In the genomic region with DNA sequence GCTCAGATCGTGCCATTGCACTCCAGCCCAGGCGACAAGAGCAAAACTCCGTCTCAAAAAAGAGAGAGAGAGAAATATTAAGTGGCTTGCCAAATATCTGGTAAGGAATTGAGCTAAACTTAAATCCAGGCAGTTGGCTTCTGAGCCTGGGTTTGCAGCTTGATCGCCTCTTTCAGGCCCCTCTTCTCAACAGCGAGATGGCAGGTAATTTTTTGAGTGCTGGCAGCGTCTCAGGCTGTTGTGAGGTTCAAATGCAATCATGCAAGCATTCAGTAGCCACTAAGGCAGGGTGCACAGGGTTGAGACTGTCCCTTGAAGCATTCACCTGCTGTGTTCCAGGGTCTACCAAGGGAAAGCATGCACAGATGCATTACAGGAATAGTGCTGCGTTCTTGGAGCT, we compare ENCODE assay signal across 2 cellular contexts.
TF ChIP-seq lines count a peak whose summit lies in the region.

No MANE protein-coding gene starts in this region.

TF ChIP-seq in SK-N-SH, 30 proteins besides CTCF, POLR2A, EP300 and RAD21:
- TF ChIP-seq SIN3A (IDR thresholded peaks at IDR 0.05; ENCODE audit: borderline replicate concordance, low read depth, low read length) = no peak
- TF ChIP-seq RFX5 (IDR thresholded peaks at IDR 0.05; ENCODE audit: low read length) = no peak
- TF ChIP-seq FOXM1 (IDR thresholded peaks at IDR 0.05; ENCODE audit: low read depth) = no peak
- TF ChIP-seq, protein P1, sequence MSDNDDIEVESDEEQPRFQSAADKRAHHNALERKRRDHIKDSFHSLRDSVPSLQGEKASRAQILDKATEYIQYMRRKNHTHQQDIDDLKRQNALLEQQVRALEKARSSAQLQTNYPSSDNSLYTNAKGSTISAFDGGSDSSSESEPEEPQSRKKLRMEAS (IDR thresholded peaks at IDR 0.05; ENCODE audit: low read depth) = no peak
- TF ChIP-seq, protein P2, sequence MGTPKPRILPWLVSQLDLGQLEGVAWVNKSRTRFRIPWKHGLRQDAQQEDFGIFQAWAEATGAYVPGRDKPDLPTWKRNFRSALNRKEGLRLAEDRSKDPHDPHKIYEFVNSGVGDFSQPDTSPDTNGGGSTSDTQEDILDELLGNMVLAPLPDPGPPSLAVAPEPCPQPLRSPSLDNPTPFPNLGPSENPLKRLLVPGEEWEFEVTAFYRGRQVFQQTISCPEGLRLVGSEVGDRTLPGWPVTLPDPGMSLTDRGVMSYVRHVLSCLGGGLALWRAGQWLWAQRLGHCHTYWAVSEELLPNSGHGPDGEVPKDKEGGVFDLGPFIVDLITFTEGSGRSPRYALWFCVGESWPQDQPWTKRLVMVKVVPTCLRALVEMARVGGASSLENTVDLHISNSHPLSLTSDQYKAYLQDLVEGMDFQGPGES (IDR thresholded peaks at IDR 0.05; ENCODE audit: low read depth, low read length) = no peak
- TF ChIP-seq, protein P3, sequence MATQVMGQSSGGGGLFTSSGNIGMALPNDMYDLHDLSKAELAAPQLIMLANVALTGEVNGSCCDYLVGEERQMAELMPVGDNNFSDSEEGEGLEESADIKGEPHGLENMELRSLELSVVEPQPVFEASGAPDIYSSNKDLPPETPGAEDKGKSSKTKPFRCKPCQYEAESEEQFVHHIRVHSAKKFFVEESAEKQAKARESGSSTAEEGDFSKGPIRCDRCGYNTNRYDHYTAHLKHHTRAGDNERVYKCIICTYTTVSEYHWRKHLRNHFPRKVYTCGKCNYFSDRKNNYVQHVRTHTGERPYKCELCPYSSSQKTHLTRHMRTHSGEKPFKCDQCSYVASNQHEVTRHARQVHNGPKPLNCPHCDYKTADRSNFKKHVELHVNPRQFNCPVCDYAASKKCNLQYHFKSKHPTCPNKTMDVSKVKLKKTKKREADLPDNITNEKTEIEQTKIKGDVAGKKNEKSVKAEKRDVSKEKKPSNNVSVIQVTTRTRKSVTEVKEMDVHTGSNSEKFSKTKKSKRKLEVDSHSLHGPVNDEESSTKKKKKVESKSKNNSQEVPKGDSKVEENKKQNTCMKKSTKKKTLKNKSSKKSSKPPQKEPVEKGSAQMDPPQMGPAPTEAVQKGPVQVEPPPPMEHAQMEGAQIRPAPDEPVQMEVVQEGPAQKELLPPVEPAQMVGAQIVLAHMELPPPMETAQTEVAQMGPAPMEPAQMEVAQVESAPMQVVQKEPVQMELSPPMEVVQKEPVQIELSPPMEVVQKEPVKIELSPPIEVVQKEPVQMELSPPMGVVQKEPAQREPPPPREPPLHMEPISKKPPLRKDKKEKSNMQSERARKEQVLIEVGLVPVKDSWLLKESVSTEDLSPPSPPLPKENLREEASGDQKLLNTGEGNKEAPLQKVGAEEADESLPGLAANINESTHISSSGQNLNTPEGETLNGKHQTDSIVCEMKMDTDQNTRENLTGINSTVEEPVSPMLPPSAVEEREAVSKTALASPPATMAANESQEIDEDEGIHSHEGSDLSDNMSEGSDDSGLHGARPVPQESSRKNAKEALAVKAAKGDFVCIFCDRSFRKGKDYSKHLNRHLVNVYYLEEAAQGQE (IDR thresholded peaks at IDR 0.05; ENCODE audit: low read depth, low read length) = no peak
- no peak for TF ChIP-seq ELF1 (IDR thresholded peaks at IDR 0.05)
- TF ChIP-seq, protein P4, sequence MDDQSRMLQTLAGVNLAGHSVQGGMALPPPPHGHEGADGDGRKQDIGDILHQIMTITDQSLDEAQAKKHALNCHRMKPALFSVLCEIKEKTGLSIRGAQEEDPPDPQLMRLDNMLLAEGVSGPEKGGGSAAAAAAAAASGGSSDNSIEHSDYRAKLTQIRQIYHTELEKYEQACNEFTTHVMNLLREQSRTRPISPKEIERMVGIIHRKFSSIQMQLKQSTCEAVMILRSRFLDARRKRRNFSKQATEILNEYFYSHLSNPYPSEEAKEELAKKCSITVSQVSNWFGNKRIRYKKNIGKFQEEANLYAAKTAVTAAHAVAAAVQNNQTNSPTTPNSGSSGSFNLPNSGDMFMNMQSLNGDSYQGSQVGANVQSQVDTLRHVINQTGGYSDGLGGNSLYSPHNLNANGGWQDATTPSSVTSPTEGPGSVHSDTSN (IDR thresholded peaks at IDR 0.05) = no peak
- TF ChIP-seq FOXJ3 (CRISPR knock-in tag; IDR thresholded peaks at IDR 0.05) = no peak
- no peak for TF ChIP-seq TAF1 (IDR thresholded peaks at IDR 0.05; ENCODE audit: borderline replicate concordance, low read depth, low read length)
- TF ChIP-seq YY1 (IDR thresholded peaks at IDR 0.05; ENCODE audit: low read depth) = no peak
- TF ChIP-seq, protein P5, sequence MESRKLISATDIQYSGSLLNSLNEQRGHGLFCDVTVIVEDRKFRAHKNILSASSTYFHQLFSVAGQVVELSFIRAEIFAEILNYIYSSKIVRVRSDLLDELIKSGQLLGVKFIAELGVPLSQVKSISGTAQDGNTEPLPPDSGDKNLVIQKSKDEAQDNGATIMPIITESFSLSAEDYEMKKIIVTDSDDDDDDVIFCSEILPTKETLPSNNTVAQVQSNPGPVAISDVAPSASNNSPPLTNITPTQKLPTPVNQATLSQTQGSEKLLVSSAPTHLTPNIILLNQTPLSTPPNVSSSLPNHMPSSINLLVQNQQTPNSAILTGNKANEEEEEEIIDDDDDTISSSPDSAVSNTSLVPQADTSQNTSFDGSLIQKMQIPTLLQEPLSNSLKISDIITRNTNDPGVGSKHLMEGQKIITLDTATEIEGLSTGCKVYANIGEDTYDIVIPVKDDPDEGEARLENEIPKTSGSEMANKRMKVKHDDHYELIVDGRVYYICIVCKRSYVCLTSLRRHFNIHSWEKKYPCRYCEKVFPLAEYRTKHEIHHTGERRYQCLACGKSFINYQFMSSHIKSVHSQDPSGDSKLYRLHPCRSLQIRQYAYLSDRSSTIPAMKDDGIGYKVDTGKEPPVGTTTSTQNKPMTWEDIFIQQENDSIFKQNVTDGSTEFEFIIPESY (IDR thresholded peaks at IDR 0.05; ENCODE audit: borderline replicate concordance, low read depth) = no peak
- no peak for TF ChIP-seq MXI1 (IDR thresholded peaks at IDR 0.05; ENCODE audit: low read depth, low read length)
- TF ChIP-seq POLR2AphosphoS5 (IDR thresholded peaks at IDR 0.05; ENCODE audit: low read depth, low read length) = no peak
TF ChIP-seq in SK-N-SH: peak in this region for 0.

TF ChIP-seq in SK-N-SH treated with all-trans-retinoic acid at 6 μM for 48 hours, 23 proteins besides CTCF, POLR2A, EP300 and RAD21:
- no peak for TF ChIP-seq ARNTL (CRISPR knock-in tag; IDR thresholded peaks at IDR 0.05; ENCODE audit: borderline replicate concordance, low read depth)
- no peak for TF ChIP-seq ISL1 (CRISPR knock-in tag; IDR thresholded peaks at IDR 0.05)
- TF ChIP-seq RARB (CRISPR knock-in tag; IDR thresholded peaks at IDR 0.05) = no peak
- TF ChIP-seq CSDC2 (CRISPR knock-in tag; IDR thresholded peaks at IDR 0.05) = no peak
- TF ChIP-seq, protein P6, sequence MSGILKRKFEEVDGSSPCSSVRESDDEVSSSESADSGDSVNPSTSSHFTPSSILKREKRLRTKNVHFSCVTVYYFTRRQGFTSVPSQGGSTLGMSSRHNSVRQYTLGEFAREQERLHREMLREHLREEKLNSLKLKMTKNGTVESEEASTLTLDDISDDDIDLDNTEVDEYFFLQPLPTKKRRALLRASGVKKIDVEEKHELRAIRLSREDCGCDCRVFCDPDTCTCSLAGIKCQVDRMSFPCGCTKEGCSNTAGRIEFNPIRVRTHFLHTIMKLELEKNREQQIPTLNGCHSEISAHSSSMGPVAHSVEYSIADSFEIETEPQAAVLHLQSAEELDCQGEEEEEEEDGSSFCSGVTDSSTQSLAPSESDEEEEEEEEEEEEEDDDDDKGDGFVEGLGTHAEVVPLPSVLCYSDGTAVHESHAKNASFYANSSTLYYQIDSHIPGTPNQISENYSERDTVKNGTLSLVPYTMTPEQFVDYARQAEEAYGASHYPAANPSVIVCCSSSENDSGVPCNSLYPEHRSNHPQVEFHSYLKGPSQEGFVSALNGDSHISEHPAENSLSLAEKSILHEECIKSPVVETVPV (CRISPR knock-in tag; IDR thresholded peaks at IDR 0.05) = no peak
- TF ChIP-seq GLIS3 (CRISPR knock-in tag; IDR thresholded peaks at IDR 0.05) = no peak
- TF ChIP-seq TOX (CRISPR knock-in tag; IDR thresholded peaks at IDR 0.05; ENCODE audit: borderline replicate concordance) = no peak
- no peak for TF ChIP-seq PPARA (CRISPR knock-in tag; IDR thresholded peaks at IDR 0.05; ENCODE audit: borderline replicate concordance)
- no peak for TF ChIP-seq OSR1 (CRISPR knock-in tag; IDR thresholded peaks at IDR 0.05)
- TF ChIP-seq, protein P7, sequence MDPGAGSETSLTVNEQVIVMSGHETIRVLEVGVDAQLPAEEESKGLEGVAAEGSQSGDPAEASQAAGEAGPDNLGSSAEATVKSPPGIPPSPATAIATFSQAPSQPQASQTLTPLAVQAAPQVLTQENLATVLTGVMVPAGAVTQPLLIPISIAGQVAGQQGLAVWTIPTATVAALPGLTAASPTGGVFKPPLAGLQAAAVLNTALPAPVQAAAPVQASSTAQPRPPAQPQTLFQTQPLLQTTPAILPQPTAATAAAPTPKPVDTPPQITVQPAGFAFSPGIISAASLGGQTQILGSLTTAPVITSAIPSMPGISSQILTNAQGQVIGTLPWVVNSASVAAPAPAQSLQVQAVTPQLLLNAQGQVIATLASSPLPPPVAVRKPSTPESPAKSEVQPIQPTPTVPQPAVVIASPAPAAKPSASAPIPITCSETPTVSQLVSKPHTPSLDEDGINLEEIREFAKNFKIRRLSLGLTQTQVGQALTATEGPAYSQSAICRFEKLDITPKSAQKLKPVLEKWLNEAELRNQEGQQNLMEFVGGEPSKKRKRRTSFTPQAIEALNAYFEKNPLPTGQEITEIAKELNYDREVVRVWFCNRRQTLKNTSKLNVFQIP (CRISPR knock-in tag; IDR thresholded peaks at IDR 0.05; ENCODE audit: borderline replicate concordance, low read depth) = no peak
- TF ChIP-seq ESRRG (CRISPR knock-in tag; IDR thresholded peaks at IDR 0.05) = no peak
- TF ChIP-seq ZNF8 (CRISPR knock-in tag; IDR thresholded peaks at IDR 0.05) = no peak
- TF ChIP-seq ZNF70 (CRISPR knock-in tag; IDR thresholded peaks at IDR 0.05) = no peak
- TF ChIP-seq TCF4 (CRISPR knock-in tag; IDR thresholded peaks at IDR 0.05; ENCODE audit: borderline replicate concordance) = no peak
- no peak for TF ChIP-seq ZNF565 (CRISPR knock-in tag; conservative IDR thresholded peaks at IDR 0.05; ENCODE audit: low read depth)
- TF ChIP-seq ZC3H10 (CRISPR knock-in tag; IDR thresholded peaks at IDR 0.05) = no peak
- TF ChIP-seq ZFP30 (CRISPR knock-in tag; IDR thresholded peaks at IDR 0.05) = no peak
